In the genomic region with DNA sequence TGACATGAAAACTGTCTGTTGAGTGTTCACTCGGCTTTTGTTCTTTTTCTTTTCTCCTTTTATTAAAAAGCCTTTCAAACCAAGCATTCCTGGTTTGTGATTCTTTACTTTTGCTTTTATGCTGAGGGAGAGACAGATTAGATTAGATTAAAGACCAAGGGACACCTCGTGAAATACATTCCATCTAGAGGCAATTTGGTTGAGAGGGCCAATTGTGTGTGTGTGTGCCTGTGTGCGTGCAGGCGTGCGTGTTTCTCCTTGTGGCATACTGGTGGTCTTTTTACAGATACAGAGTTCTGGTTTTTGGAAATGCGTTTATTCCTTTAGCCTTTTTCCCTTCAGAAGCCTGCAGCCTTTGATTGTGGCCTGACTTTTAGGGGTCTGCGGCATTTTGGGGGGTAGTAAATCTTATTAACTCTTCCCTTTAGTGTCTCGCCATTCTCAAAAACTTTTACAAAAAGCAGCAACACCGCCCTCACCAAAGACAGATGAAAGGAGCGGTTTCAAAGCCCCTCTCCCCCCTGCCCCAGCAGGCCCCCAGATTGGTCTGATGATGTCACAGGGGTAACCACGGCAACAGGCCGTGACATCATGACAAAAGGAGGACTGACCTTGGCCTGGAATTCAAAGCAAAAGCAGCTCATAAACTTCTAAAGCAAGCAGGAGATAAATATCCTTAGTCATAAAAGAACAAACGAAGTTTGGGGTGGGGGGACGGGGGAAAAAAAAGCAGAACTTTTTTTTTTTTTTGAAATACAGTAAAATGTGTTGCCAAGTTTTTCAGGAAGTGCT, we compare ENCODE assay signal across 23 cellular contexts.
DNase-seq lines count a peak whose midpoint lies in the region; ATAC-seq and TF ChIP-seq lines count a peak whose summit lies in the region.
"Had no signal": no experiment of that assay in that cellular context is flagged by ENCODE, and none has a peak within 500 bp of the region (broad histone marks: within the 10 kb centered on the region; RNA-seq: fewer than 3 reads in every experiment).

No MANE protein-coding gene starts in this region.

- no peak overlapping the region for H3K4me3 ChIP-seq in mesenchymal stem cell (ENCODE audit: insufficient read depth in 1 of 2, low read depth in 1 of 2, low read length in 2 of 2)
- H3K4me3 ChIP-seq: GM23338, left lung, upper lobe of right lung had no signal

- no peak overlapping the region for H2AFZ ChIP-seq in mesenchymal stem cell (ENCODE audit: low read depth, low read length)
- H2AFZ ChIP-seq: GM23338 had no signal

- H3K27me3 ChIP-seq in mesenchymal stem cell (ENCODE audit: control insufficient read depth in 1 of 2, insufficient read depth in 1 of 2, low read length in 2 of 2), result no peaks in the 10 kb centered on the region
- H3K27me3 ChIP-seq: left lung, upper lobe of right lung had no signal

- TF ChIP-seq CTCF in brain (conservative IDR thresholded peaks at IDR 0.05) (no peak), progenitor cell of endocrine pancreas (IDR thresholded peaks at IDR 0.05; ENCODE audit: unreplicated experiment) (no peak)

- no peak overlapping the region for H3K14ac ChIP-seq in mesenchymal stem cell (ENCODE audit: low read length in 2 of 2)

- peaks cover 5% of the 10 kb centered on the region for H3K27me3 Mint-ChIP-seq in brain
- H3K27me3 Mint-ChIP-seq in progenitor cell of endocrine pancreas, result no peaks in the 10 kb centered on the region
- H3K27me3 Mint-ChIP-seq: activated CD4-positive, alpha-beta T cell treated with anti-CD3 and anti-CD28 coated beads, Interleukin-2, amount 10 ng/mL, durations not matched to agents 24 days and 14 days; CD4-positive, CD25-positive, alpha-beta regulatory T cell had no signal

- H3K4me3 Mint-ChIP-seq in brain (peak overlapping the region in 1 of 5 experiments; percentile 36), progenitor cell of endocrine pancreas (ENCODE audit: low read depth) (no peak overlapping the region)
- H3K4me3 Mint-ChIP-seq: activated CD4-positive, alpha-beta T cell treated with anti-CD3 and anti-CD28 coated beads, Interleukin-2, amount 10 ng/mL, durations not matched to agents 24 days and 14 days; CD4-positive, CD25-positive, alpha-beta regulatory T cell; GM23338 had no signal

- WGBS in mesenchymal stem cell, result 87% methylated on average over 13 of the region's 14 CpGs

- H2BK15ac ChIP-seq in mesenchymal stem cell (ENCODE audit: low read depth, poor library complexity, severe bottlenecking), result no peak overlapping the region

- no peaks in the 10 kb centered on the region for H3K79me1 ChIP-seq in mesenchymal stem cell (replicated peaks; ENCODE audit: low read length, poor library complexity, severe bottlenecking)

- peak overlapping the region in 1 of 2 experiments; percentile 54 for H2BK12ac ChIP-seq in mesenchymal stem cell (ENCODE audit: low read length in 2 of 2)

- H2BK5ac ChIP-seq in mesenchymal stem cell (ENCODE audit: low read depth, low read length, poor library complexity, severe bottlenecking), result no peak overlapping the region

- H3K18ac ChIP-seq in mesenchymal stem cell (ENCODE audit: low read depth in 1 of 2, low read length in 2 of 2), result peak overlapping the region in 1 of 2 experiments; percentile 21

- H3K4ac ChIP-seq in mesenchymal stem cell (ENCODE audit: low read depth in 1 of 2, low read length in 2 of 2), result no peak overlapping the region

- H4K8ac ChIP-seq in mesenchymal stem cell (ENCODE audit: low read length), result no peak overlapping the region

- no peaks in the 10 kb centered on the region for H3K9me3 ChIP-seq in mesenchymal stem cell (ENCODE audit: control insufficient read depth, low read length)
- H3K9me3 ChIP-seq: left lung, upper lobe of right lung had no signal

- H3K4me2 ChIP-seq in mesenchymal stem cell (ENCODE audit: low read length, poor library complexity, severe bottlenecking), result no peak overlapping the region
- H3K4me2 ChIP-seq: GM23338 had no signal

- peak overlapping the region; percentile 5 for H2BK120ac ChIP-seq in mesenchymal stem cell (ENCODE audit: low read depth, low read length)

- no peaks in the 10 kb centered on the region for H3K36me3 ChIP-seq in mesenchymal stem cell (ENCODE audit: control insufficient read depth in 1 of 2, insufficient read depth in 2 of 2, low read depth in 1 of 2, low read length in 2 of 2)
- H3K36me3 ChIP-seq: left lung, upper lobe of right lung had no signal

- H3K9me3 Mint-ChIP-seq in brain (peaks cover 0 to 12% (median 0%) of the 10 kb centered on the region in 5 experiments), progenitor cell of endocrine pancreas (ENCODE audit: low read depth) (no peaks in the 10 kb centered on the region)
- H3K9me3 Mint-ChIP-seq: GM23338 had no signal

- H2AK5ac ChIP-seq in mesenchymal stem cell (ENCODE audit: low read length, severe bottlenecking), result no peak overlapping the region

- H3K9ac ChIP-seq in mesenchymal stem cell (ENCODE audit: low read length), result no peak overlapping the region

- no peak for ATAC-seq in GM21786 (IDR thresholded peaks at IDR 0.05; ENCODE audit: unreplicated experiment)
- ATAC-seq: GM23338; left lung; sciatic nerve; stimulated activated naive CD8-positive, alpha-beta T cell treated with anti-CD3 and anti-CD28 coated beads, Interleukin-15, Interleukin-2, amounts not matched to agents 100 U/mL and 50 U/mL, for 24 hours; upper lobe of right lung had no signal

- no peak overlapping the region for H4K91ac ChIP-seq in mesenchymal stem cell (ENCODE audit: low read length)

- H3K4me1 ChIP-seq in mesenchymal stem cell (ENCODE audit: control insufficient read depth, insufficient read depth, low read depth, low read length), result no peaks in the 10 kb centered on the region
- H3K4me1 ChIP-seq: left lung, upper lobe of right lung had no signal

- H3K4me1 Mint-ChIP-seq in brain (peaks cover 34% of the 10 kb centered on the region), progenitor cell of endocrine pancreas (ENCODE audit: low read depth) (peaks cover 2% of the 10 kb centered on the region)
- H3K4me1 Mint-ChIP-seq: activated CD4-positive, alpha-beta T cell treated with anti-CD3 and anti-CD28 coated beads, Interleukin-2, amount 10 ng/mL, durations not matched to agents 24 days and 14 days; CD4-positive, CD25-positive, alpha-beta regulatory T cell had no signal

- H3K36me3 Mint-ChIP-seq in brain (no peaks in the 10 kb centered on the region), progenitor cell of endocrine pancreas (ENCODE audit: insufficient read depth) (no peaks in the 10 kb centered on the region)
- H3K36me3 Mint-ChIP-seq: CD4-positive, CD25-positive, alpha-beta regulatory T cell had no signal

- H3K27ac Mint-ChIP-seq in brain (peak overlapping the region in 3 of 5 experiments; percentile 59 to 84 (median 71)), progenitor cell of endocrine pancreas (no peak overlapping the region)
- H3K27ac Mint-ChIP-seq: activated CD4-positive, alpha-beta T cell treated with anti-CD3 and anti-CD28 coated beads, Interleukin-2, amount 10 ng/mL, durations not matched to agents 24 days and 14 days; GM23338 had no signal

- H3K23ac ChIP-seq in mesenchymal stem cell (ENCODE audit: low read length in 2 of 2), result no peak overlapping the region

- H3K27ac ChIP-seq in mesenchymal stem cell (ENCODE audit: low read length, poor library complexity, severe bottlenecking), result no peak overlapping the region
- H3K27ac ChIP-seq: left lung, upper lobe of right lung had no signal

- DNase-seq in CD1c-positive myeloid dendritic cell (ENCODE audit: extremely low spot score) (peak; percentile 32), NOMO-1 treated with DMSO at 0.1 percent for 48 hours (lab: John Stamatoyannopoulos, UW; ENCODE audit: unreplicated experiment) (peak; percentile 19), mesenchymal stem cell (peak; percentile 37), activated T-cell treated with anti-CD3 and anti-CD28 coated beads for 4 hours (no peak), progenitor cell of endocrine pancreas (ENCODE audit: low spot score, unreplicated experiment) (no peak), NCI-H1436 (lab: John Stamatoyannopoulos, UW) (no peak)
- DNase-seq: ACHN; activated CD4-positive, alpha-beta T cell treated with anti-CD3 and anti-CD28 coated beads, Interleukin-2, amount 10 ng/mL, durations not matched to agents 24 days and 14 days; activated CD8-positive, alpha-beta memory T cell treated with anti-CD3 and anti-CD28 coated beads, Interleukin-2, amount 50 U/mL, for 48 hours; activated naive CD4-positive, alpha-beta T cell; CD4-positive, CD25-positive, alpha-beta regulatory T cell; DMS79 treated with DMSO at 0.1 percent for 48 hours; left lung; NCI-H1092 treated with DMSO at 0.1 percent for 48 hours; NCI-H526 treated with DMSO at 0.1 percent for 48 hours; nucleus accumbens; stimulated activated CD4-positive, alpha-beta T cell treated with anti-CD3 and anti-CD28 coated beads, Interleukin-1b, Interleukin-23, amount 100 ng/mL, for 48 hours; stimulated activated naive CD8-positive, alpha-beta T cell treated with anti-CD3 and anti-CD28 coated beads, Interleukin-15, Interleukin-2, amounts not matched to agents 100 U/mL and 50 U/mL, for 24 hours; upper lobe of right lung had no signal

Comparison
In these comparisons a context has a peak if more than half of its experiments do, and no peak if none do; other contexts are left out.
1. DNase-seq: peak in CD1c-positive myeloid dendritic cell (single experiment), NOMO-1 treated with DMSO at 0.1 percent for 48 hours (single experiment) and mesenchymal stem cell (single experiment); none in activated T-cell treated with anti-CD3 and anti-CD28 coated beads for 4 hours (single experiment), progenitor cell of endocrine pancreas (single experiment) and NCI-H1436 (single experiment).